In the genomic region with DNA sequence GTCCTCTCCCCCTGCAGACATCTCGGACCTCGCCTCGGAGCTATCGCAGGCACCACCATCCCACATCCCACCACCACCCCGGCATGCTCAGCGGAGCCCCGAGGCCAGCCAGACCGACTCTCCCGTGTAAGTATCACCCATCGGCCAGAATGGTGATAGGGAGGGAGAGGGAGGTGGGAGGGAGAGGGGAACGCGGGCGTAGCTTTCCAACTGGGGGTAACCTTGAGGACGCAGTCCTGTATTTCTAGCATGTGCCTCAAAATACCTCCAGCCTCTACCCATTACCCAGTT, we compare ENCODE assay signal across 31 cellular contexts. TPM values are rescaled to one million over a fixed set of nuclear protein-coding genes. Genes with fewer than 3 reads are reported as not detected.
"Had no signal": no experiment of that assay in that cellular context is flagged by ENCODE, and none has a peak within 500 bp of the region (broad histone marks: within the 10 kb centered on the region; RNA-seq: fewer than 3 reads in every experiment).

No MANE protein-coding gene starts in this region.

- H3K27ac ChIP-seq: stomach, suprapubic skin, testis, thoracic aorta, thyroid gland, tibial artery, tibial nerve, transverse colon, upper lobe of left lung, upper lobe of right lung, uterus, vagina had no signal

- DNase-seq: stimulated activated CD4-positive, alpha-beta T cell treated with anti-CD3 and anti-CD28 coated beads, Interleukin-2, amount 100 ng/mL, for 48 hours; stimulated activated CD4-positive, alpha-beta T cell treated with anti-CD3 and anti-CD28 coated beads, Interleukin-4, amount 100 ng/mL, for 1 hour; stimulated activated CD4-positive, alpha-beta T cell treated with anti-CD3 and anti-CD28 coated beads, Interleukin-4, amount 100 ng/mL, for 24 hours; stimulated activated CD4-positive, alpha-beta T cell treated with anti-CD3 and anti-CD28 coated beads, Interleukin-4, amount 100 ng/mL, for 4 hours; stimulated activated CD8-positive, alpha-beta memory T cell treated with anti-CD3 and anti-CD28 coated beads, Interleukin-4, amount 100 ng/mL, for 48 hours; stimulated activated naive B cell treated with anti-CD40 and anti-IgM and Interleukin-4, amounts not matched to agents 10 μg/mL and 1 μg/mL and 100 μg/mL, for 72 hours; stimulated activated naive CD4-positive, alpha-beta T cell; stimulated activated naive CD4-positive, alpha-beta T cell treated with Interleukin-2 at 50 U/mL for 16 hours; stimulated activated naive CD8-positive, alpha-beta T cell treated with anti-CD3 and anti-CD28 coated beads, Interleukin-15, amount 100 ng/mL, for 72 hours; stimulated activated naive CD8-positive, alpha-beta T cell treated with anti-CD3 and anti-CD28 coated beads, Interleukin-15, Interleukin-2, amounts not matched to agents 100 U/mL and 50 U/mL, for 24 hours; stomach; substantia nigra; testis; thyroid gland; tibial artery; transverse colon; trophoblast cell; upper lobe of left lung; upper lobe of right lung; uterus had no signal

- H3K36me3 ChIP-seq: suprapubic skin, thoracic aorta, tibial nerve, uterus, vagina had no signal

- FAIRE-seq: urothelium cell line had no signal

- H3K4me3 ChIP-seq: stomach, suprapubic skin, testis, thoracic aorta, thyroid gland, tibial artery, tibial nerve, transverse colon, upper lobe of left lung, upper lobe of right lung, uterus, vagina had no signal

- H3K27me3 ChIP-seq: testis, thyroid gland, tibial nerve, transverse colon, upper lobe of left lung, upper lobe of right lung, uterus, vagina had no signal

- H3K9me3 ChIP-seq: stomach, suprapubic skin, testis, thoracic aorta, thyroid gland, transverse colon, upper lobe of right lung, uterus, vagina had no signal

- H3K4me1 ChIP-seq: stomach, suprapubic skin, testis, thyroid gland, tibial artery, tibial nerve, transverse colon, upper lobe of left lung, upper lobe of right lung, uterus, vagina had no signal

- ATAC-seq: stimulated activated effector memory CD8-positive, alpha-beta T cell treated with anti-CD3 and anti-CD28 coated beads, Interleukin-12 subunit alpha, Interleukin-12 subunit beta, amount 100 ng/mL, for 72 hours; stimulated activated memory B cell treated with anti-CD40 and anti-IgM and Interleukin-4, amounts not matched to agents 10 μg/mL and 1 μg/mL and 100 μg/mL, for 72 hours; stimulated activated naive B cell treated with anti-CD40 and anti-IgM and Interleukin-4, amounts not matched to agents 10 μg/mL and 1 μg/mL and 100 μg/mL, for 72 hours; stimulated activated naive CD8-positive, alpha-beta T cell treated with anti-CD3 and anti-CD28 coated beads, Interleukin-15, amount 100 ng/mL, for 72 hours; stimulated activated naive CD8-positive, alpha-beta T cell treated with anti-CD3 and anti-CD28 coated beads, Interleukin-15, Interleukin-2, amounts not matched to agents 100 U/mL and 50 U/mL, for 24 hours; upper lobe of right lung had no signal

RNA-seq across cellular contexts. Expression of a gene that starts 37.8 kb away (rescaled TPM):
- total RNA-seq: stomach, subcutaneous adipose tissue, suprapubic skin, temporal lobe, thoracic aorta, thyroid gland, tibial nerve, transverse colon, upper lobe of left lung, upper lobe of right lung, ureter, urinary bladder, vagina had no signal
- polyA plus RNA-seq: stomach, urinary bladder had no signal
